In the genomic region with DNA sequence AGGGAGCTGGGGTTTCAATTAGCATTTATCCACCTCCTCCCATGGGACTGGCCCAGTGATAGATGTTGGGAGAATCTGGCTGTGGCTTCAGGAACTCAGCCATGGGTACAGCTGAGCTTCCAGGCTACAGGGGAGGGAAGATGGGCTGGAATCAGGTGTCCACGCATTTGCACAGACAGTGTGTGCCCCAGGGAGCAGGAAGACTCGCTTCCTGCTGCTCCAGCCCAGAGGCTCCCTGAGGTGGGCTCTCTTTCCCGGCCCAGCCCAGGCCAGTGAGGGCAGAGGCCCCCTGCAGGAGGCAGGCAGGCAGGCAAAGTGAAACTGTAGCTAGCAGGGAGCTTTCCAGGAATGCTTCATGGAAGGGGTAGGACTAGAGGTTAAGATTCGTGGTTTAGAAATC, we compare ENCODE assay signal across 2 cellular contexts.
TF ChIP-seq lines count a peak whose summit lies in the region.

No MANE protein-coding gene starts in this region.

TF ChIP-seq in H1, 55 proteins besides CTCF, POLR2A, EP300 and RAD21:
- no peak for TF ChIP-seq BCL11A (IDR thresholded peaks at IDR 0.05; ENCODE audit: low read depth in 2 of 2, low read length in 2 of 2)
- no peak for TF ChIP-seq BRCA1 (IDR thresholded peaks at IDR 0.05; ENCODE audit: low read depth, low read length)
- TF ChIP-seq SP1 (IDR thresholded peaks at IDR 0.05; ENCODE audit: low read depth, low read length) = no peak
- no peak for TF ChIP-seq ASH2L (IDR thresholded peaks at IDR 0.05; ENCODE audit: low read length)
- no peak for TF ChIP-seq TCF12 (IDR thresholded peaks at IDR 0.05; ENCODE audit: low read depth, low read length)
- TF ChIP-seq SIX5 (IDR thresholded peaks at IDR 0.05; ENCODE audit: low read depth, low read length) = no peak
- TF ChIP-seq, protein P1, sequence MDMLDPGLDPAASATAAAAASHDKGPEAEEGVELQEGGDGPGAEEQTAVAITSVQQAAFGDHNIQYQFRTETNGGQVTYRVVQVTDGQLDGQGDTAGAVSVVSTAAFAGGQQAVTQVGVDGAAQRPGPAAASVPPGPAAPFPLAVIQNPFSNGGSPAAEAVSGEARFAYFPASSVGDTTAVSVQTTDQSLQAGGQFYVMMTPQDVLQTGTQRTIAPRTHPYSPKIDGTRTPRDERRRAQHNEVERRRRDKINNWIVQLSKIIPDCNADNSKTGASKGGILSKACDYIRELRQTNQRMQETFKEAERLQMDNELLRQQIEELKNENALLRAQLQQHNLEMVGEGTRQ (IDR thresholded peaks at IDR 0.05; ENCODE audit: low read length) = no peak
- no peak for TF ChIP-seq CEBPB (IDR thresholded peaks at IDR 0.05; ENCODE audit: low read depth, low read length)
- TF ChIP-seq SIN3A (conservative IDR thresholded peaks at IDR 0.05 in 1 of 2, IDR thresholded peaks at IDR 0.05 in 1 of 2; ENCODE audit: low read depth in 1 of 2, low read length in 2 of 2) = no peak
- no peak for TF ChIP-seq YY1 (IDR thresholded peaks at IDR 0.05; ENCODE audit: low read depth, low read length)
- no peak for TF ChIP-seq EGR1 (IDR thresholded peaks at IDR 0.05; ENCODE audit: borderline replicate concordance, low read depth, low read length)
- TF ChIP-seq ZNF274 (IDR thresholded peaks at IDR 0.05; ENCODE audit: borderline replicate concordance, extremely low read depth, low read length) = no peak
- TF ChIP-seq NANOG (IDR thresholded peaks at IDR 0.05; ENCODE audit: insufficient read depth, low read depth, low read length, poor library complexity, severe bottlenecking) = no peak
- no peak for TF ChIP-seq CHD2 (IDR thresholded peaks at IDR 0.05; ENCODE audit: low read length)
- TF ChIP-seq KDM5A (IDR thresholded peaks at IDR 0.05; ENCODE audit: low read length) = no peak
- no peak for TF ChIP-seq SAP30 (IDR thresholded peaks at IDR 0.05; ENCODE audit: insufficient read depth, insufficient replicate concordance, low read length)
- no peak for TF ChIP-seq RFX5 (IDR thresholded peaks at IDR 0.05; ENCODE audit: borderline replicate concordance, low read depth, low read length)
- no peak for TF ChIP-seq TBP (IDR thresholded peaks at IDR 0.05; ENCODE audit: low read depth, low read length)
- TF ChIP-seq TAF7 (optimal IDR thresholded peaks at IDR 0.05; ENCODE audit: borderline replicate concordance, low read depth, low read length) = no peak

TF ChIP-seq in SK-N-SH, 30 proteins besides CTCF, POLR2A, EP300 and RAD21:
- TF ChIP-seq NRF1 (IDR thresholded peaks at IDR 0.05; ENCODE audit: low read depth, low read length) (no peak), RXRA (IDR thresholded peaks at IDR 0.05; ENCODE audit: borderline replicate concordance, low read depth) (no peak), FOSL2 (IDR thresholded peaks at IDR 0.05; ENCODE audit: borderline replicate concordance, low read depth) (no peak), EZH2phosphoT487 (IDR thresholded peaks at IDR 0.05; ENCODE audit: borderline replicate concordance, low read depth) (no peak), TEAD4 (IDR thresholded peaks at IDR 0.05; ENCODE audit: borderline replicate concordance, insufficient read depth) (no peak), NFIC (IDR thresholded peaks at IDR 0.05; ENCODE audit: borderline replicate concordance) (no peak), GABPA (IDR thresholded peaks at IDR 0.05; ENCODE audit: low read depth) (no peak), SMC3 (IDR thresholded peaks at IDR 0.05; ENCODE audit: low read depth, low read length) (no peak), SIN3A (IDR thresholded peaks at IDR 0.05; ENCODE audit: borderline replicate concordance, low read depth, low read length) (no peak), JUND (IDR thresholded peaks at IDR 0.05) (no peak), MXI1 (IDR thresholded peaks at IDR 0.05; ENCODE audit: low read depth, low read length) (no peak), CHD2 (IDR thresholded peaks at IDR 0.05; ENCODE audit: low read length, partially characterized antibody) (no peak), RFX5 (IDR thresholded peaks at IDR 0.05; ENCODE audit: low read length) (no peak), POLR2AphosphoS5 (IDR thresholded peaks at IDR 0.05; ENCODE audit: low read depth, low read length) (no peak), TAF1 (IDR thresholded peaks at IDR 0.05; ENCODE audit: borderline replicate concordance, low read depth, low read length) (no peak), FOXM1 (IDR thresholded peaks at IDR 0.05; ENCODE audit: low read depth) (no peak)
- TF ChIP-seq, protein P2, sequence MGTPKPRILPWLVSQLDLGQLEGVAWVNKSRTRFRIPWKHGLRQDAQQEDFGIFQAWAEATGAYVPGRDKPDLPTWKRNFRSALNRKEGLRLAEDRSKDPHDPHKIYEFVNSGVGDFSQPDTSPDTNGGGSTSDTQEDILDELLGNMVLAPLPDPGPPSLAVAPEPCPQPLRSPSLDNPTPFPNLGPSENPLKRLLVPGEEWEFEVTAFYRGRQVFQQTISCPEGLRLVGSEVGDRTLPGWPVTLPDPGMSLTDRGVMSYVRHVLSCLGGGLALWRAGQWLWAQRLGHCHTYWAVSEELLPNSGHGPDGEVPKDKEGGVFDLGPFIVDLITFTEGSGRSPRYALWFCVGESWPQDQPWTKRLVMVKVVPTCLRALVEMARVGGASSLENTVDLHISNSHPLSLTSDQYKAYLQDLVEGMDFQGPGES (IDR thresholded peaks at IDR 0.05; ENCODE audit: low read depth, low read length) = no peak
- TF ChIP-seq, protein P3, sequence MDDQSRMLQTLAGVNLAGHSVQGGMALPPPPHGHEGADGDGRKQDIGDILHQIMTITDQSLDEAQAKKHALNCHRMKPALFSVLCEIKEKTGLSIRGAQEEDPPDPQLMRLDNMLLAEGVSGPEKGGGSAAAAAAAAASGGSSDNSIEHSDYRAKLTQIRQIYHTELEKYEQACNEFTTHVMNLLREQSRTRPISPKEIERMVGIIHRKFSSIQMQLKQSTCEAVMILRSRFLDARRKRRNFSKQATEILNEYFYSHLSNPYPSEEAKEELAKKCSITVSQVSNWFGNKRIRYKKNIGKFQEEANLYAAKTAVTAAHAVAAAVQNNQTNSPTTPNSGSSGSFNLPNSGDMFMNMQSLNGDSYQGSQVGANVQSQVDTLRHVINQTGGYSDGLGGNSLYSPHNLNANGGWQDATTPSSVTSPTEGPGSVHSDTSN (IDR thresholded peaks at IDR 0.05) = no peak
